In genomic region chr6:143061597-143062385, GRCh38 we compare ENCODE assay signal across 8 cellular contexts. TPM values are rescaled to one million over a fixed set of nuclear protein-coding genes. Genes with fewer than 3 reads are reported as not detected.
DNase-seq lines count a peak whose midpoint lies in the region; ATAC-seq, FAIRE-seq and TF ChIP-seq lines count a peak whose summit lies in the region.

No MANE protein-coding gene starts in this region.

- in situ Hi-C loops in astrocyte of the spinal cord (cut with HindIII; ENCODE audit: low sequenced_read_pairs): no loop called here

- peak; percentile 23 for TF ChIP-seq RAD21 in liver (IDR thresholded peaks at IDR 0.05)

- H3K27ac ChIP-seq in liver (ENCODE audit: low read depth in 1 of 2, low read length in 2 of 2) (peak overlapping the region; percentile 100), upper lobe of left lung (peak overlapping the region in 3 of 4 donors; percentile 58 to 93 (median 92))

- no peaks in the 10 kb centered on the region for H3K27me3 ChIP-seq in liver (ENCODE audit: control insufficient read depth in 4 of 4, insufficient read depth in 4 of 4, low read length in 3 of 4)
- H3K27me3 ChIP-seq in upper lobe of left lung: no peaks in the 10 kb centered on the region

- H3K4me1 ChIP-seq in liver (ENCODE audit: control insufficient read depth in 4 of 4, insufficient read depth in 4 of 4, low read length in 3 of 4) (peaks cover 4 to 34% (median 17%) of the 10 kb centered on the region in 4 donors), upper lobe of left lung (peaks cover 5 to 19% (median 9%) of the 10 kb centered on the region in 4 donors)

- TF ChIP-seq POLR2A in upper lobe of left lung (IDR thresholded peaks at IDR 0.05) (no peak), GM12892 (IDR thresholded peaks at IDR 0.05; ENCODE audit: low read depth, low read length) (no peak)

- 43% methylated on average over 3 of the region's 3 CpGs for WGBS in liver
- WGBS in upper lobe of left lung, 2 donors: 70 to 73% methylated on average over 3 of the region's 3 CpGs

- no peaks in the 10 kb centered on the region for H3K36me3 ChIP-seq in liver (ENCODE audit: control insufficient read depth in 4 of 4, insufficient read depth in 3 of 4, low read depth in 1 of 4, low read length in 3 of 4)
- no peaks in the 10 kb centered on the region for H3K36me3 ChIP-seq in upper lobe of left lung

- DNase-seq in ELR (ENCODE audit: low read depth) (peak; percentile 23), astrocyte of the spinal cord (ENCODE audit: low read depth, low spot score) (no peak), upper lobe of left lung (no peak), D721Med (ENCODE audit: insufficient read length, low spot score) (no peak), OCI-M2 (lab: John Stamatoyannopoulos, UW; ENCODE audit: unreplicated experiment) (no peak), GM12892 (ENCODE audit: insufficient read length) (no peak)

- ATAC-seq in HG03354 (IDR thresholded peaks at IDR 0.05; ENCODE audit: poor library complexity, severe bottlenecking, unreplicated experiment) (peak; percentile 13), upper lobe of left lung (ENCODE audit: low FRiP score in 2 of 2) (no peak)

- no peak for TF ChIP-seq EP300 in upper lobe of left lung (IDR thresholded peaks at IDR 0.05)

- TF ChIP-seq CTCF in astrocyte of the spinal cord (IDR thresholded peaks at IDR 0.05; ENCODE audit: low read depth, low read length) (no peak), liver (IDR thresholded peaks at IDR 0.05; ENCODE audit: low read depth, low read length, missing input control) (no peak), upper lobe of left lung (IDR thresholded peaks at IDR 0.05) (no peak), D721Med (IDR thresholded peaks at IDR 0.05; ENCODE audit: insufficient read depth, missing control alignments) (no peak)

- no peaks in the 10 kb centered on the region for H3K9me3 ChIP-seq in liver (ENCODE audit: control insufficient read depth in 4 of 4, low read length in 3 of 4)
- no peaks in the 10 kb centered on the region for H3K9me3 ChIP-seq in upper lobe of left lung

- peak overlapping the region; percentile 86 to 94 for H3K9ac ChIP-seq in liver (ENCODE audit: low read depth in 1 of 2, low read length in 2 of 2)

- FAIRE-seq in D721Med (lab: Jason Lieb, UNC) (no peak), GM12892 (lab: Jason Lieb, UNC) (no peak)

- H3K4me3 ChIP-seq in astrocyte of the spinal cord (ENCODE audit: low read depth, low read length) (peak overlapping the region; percentile 67), liver (ENCODE audit: low read depth in 1 of 3, low read length in 3 of 3) (peak overlapping the region; percentile 83 to 96 (median 91)), upper lobe of left lung (peak overlapping the region in 3 of 4 donors; percentile 63 to 84 (median 70))

TF ChIP-seq in liver, 16 proteins besides CTCF, POLR2A, EP300 and RAD21:
- TF ChIP-seq FOXA2 (IDR thresholded peaks at IDR 0.05): peak; percentile 51
- peak; percentile 18 for TF ChIP-seq ATF3 (IDR thresholded peaks at IDR 0.05)
- TF ChIP-seq, protein P1, sequence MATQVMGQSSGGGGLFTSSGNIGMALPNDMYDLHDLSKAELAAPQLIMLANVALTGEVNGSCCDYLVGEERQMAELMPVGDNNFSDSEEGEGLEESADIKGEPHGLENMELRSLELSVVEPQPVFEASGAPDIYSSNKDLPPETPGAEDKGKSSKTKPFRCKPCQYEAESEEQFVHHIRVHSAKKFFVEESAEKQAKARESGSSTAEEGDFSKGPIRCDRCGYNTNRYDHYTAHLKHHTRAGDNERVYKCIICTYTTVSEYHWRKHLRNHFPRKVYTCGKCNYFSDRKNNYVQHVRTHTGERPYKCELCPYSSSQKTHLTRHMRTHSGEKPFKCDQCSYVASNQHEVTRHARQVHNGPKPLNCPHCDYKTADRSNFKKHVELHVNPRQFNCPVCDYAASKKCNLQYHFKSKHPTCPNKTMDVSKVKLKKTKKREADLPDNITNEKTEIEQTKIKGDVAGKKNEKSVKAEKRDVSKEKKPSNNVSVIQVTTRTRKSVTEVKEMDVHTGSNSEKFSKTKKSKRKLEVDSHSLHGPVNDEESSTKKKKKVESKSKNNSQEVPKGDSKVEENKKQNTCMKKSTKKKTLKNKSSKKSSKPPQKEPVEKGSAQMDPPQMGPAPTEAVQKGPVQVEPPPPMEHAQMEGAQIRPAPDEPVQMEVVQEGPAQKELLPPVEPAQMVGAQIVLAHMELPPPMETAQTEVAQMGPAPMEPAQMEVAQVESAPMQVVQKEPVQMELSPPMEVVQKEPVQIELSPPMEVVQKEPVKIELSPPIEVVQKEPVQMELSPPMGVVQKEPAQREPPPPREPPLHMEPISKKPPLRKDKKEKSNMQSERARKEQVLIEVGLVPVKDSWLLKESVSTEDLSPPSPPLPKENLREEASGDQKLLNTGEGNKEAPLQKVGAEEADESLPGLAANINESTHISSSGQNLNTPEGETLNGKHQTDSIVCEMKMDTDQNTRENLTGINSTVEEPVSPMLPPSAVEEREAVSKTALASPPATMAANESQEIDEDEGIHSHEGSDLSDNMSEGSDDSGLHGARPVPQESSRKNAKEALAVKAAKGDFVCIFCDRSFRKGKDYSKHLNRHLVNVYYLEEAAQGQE (IDR thresholded peaks at IDR 0.05): peak; percentile 60
- TF ChIP-seq YY1 (IDR thresholded peaks at IDR 0.05): peak; percentile 3
- TF ChIP-seq SP1 (IDR thresholded peaks at IDR 0.05): peak; percentile 69
- TF ChIP-seq RXRA (IDR thresholded peaks at IDR 0.05): peak; percentile 37 to 57
- no peak for TF ChIP-seq MAX (IDR thresholded peaks at IDR 0.05)
- peak in 1 of 2 donors; percentile 5 for TF ChIP-seq EGR1 (IDR thresholded peaks at IDR 0.05; ENCODE audit: low read depth in 2 of 2)
- TF ChIP-seq FOXA1 (IDR thresholded peaks at IDR 0.05): no peak
- TF ChIP-seq NR2F2 (IDR thresholded peaks at IDR 0.05): no peak
- no peak for TF ChIP-seq GABPA (IDR thresholded peaks at IDR 0.05 in 1 of 2, conservative IDR thresholded peaks at IDR 0.05 in 1 of 2)
- TF ChIP-seq HNF4G (IDR thresholded peaks at IDR 0.05): peak; percentile 85
- no peak for TF ChIP-seq ZBTB33 (IDR thresholded peaks at IDR 0.05)
- peak; percentile 94 to 95 for TF ChIP-seq HNF4A (conservative IDR thresholded peaks at IDR 0.05)
- TF ChIP-seq TAF1 (conservative IDR thresholded peaks at IDR 0.05): no peak
- TF ChIP-seq JUND (IDR thresholded peaks at IDR 0.05): peak; percentile 62 to 69

RNA-seq across cellular contexts. Expression of gene AIG1, which starts 1.1 kb away (rescaled TPM):
- total RNA-seq in liver (100 to 1,000 TPM in 1 of 2 donors, 10 to 100 TPM in 1; 74.8 to 129 TPM), upper lobe of left lung (10 to 100 TPM in 5 of 6 donors, 1 to 10 TPM in 1; 6.3 to 26.6 (median 20.8) TPM)
- polyA plus RNA-seq in liver: 100 to 1,000 TPM; 113 to 169 TPM
- polyA plus RNA-seq in GM12892 (2012; ENCODE audit: missing spikeins): 19.7 TPM
